ENCODE assay signal across 8 cellular contexts in the genomic region with DNA sequence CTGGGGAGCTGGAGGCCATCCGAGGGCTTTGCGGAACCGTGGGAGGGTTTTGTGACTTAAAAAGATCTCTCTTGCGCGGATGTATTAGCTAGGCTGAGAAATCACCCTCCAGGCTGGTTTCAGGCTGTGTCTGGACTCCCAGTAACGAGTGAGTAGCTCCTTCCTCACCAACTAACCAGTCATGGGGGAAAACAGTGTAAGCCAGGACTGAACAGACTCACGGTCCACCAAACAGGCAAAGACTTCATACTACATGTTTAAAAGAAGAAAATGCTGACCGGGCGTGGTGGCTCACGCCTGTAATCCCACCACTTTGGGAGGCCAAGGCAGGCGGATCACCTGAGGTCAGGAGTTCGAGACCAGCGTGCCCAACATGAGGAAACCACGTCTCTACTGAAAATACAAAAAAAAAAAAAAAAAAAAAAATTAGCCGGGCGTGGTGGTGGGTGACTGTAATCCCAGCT. TPM values are rescaled to one million over a fixed set of nuclear protein-coding genes. Genes with fewer than 3 reads are reported as not detected.
DNase-seq lines count a peak whose midpoint lies in the region; ATAC-seq and TF ChIP-seq lines count a peak whose summit lies in the region.

No MANE protein-coding gene starts in this region.

- ATAC-seq in natural killer cell treated with Interleukin-12 subunit alpha and Interleukin-12 subunit beta and Interleukin-15 and Interleukin-18, amount 100 ng/mL, for 72 hours: no peak
- ATAC-seq in HG03097 (IDR thresholded peaks at IDR 0.05; ENCODE audit: low FRiP score, unreplicated experiment): no peak

- 61 to 64% methylated on average over 16 of the region's 16 CpGs for WGBS in ectodermal cell, 2 experiments

- H3K9me3 ChIP-seq in ectodermal cell (ENCODE audit: control insufficient read depth, low read length): no peaks in the 10 kb centered on the region

- no peaks in the 10 kb centered on the region for H3K27me3 ChIP-seq in ectodermal cell (ENCODE audit: control insufficient read depth, insufficient read depth, low read length, poor library complexity, severe bottlenecking)

- H3K9me3 Mint-ChIP-seq in natural killer cell treated with Interleukin-12 subunit alpha and Interleukin-12 subunit beta and Interleukin-15 and Interleukin-18, amount 100 ng/mL, for 72 hours: no peaks in the 10 kb centered on the region

- DNase-seq in NAMALWA (ENCODE audit: low spot score) (peak; percentile 40), middle frontal gyrus (ENCODE audit: extremely low spot score, low spot score) (no peak), glomerular visceral epithelial cell (ENCODE audit: extremely low spot score) (no peak), pons (ENCODE audit: low spot score) (no peak)
- no peak for DNase-seq in natural killer cell treated with Interleukin-12 subunit alpha and Interleukin-12 subunit beta and Interleukin-15 and Interleukin-18, amount 100 ng/mL, for 72 hours (ENCODE audit: low spot score)

- H3K27me3 Mint-ChIP-seq in natural killer cell treated with Interleukin-12 subunit alpha and Interleukin-12 subunit beta and Interleukin-15 and Interleukin-18, amount 100 ng/mL, for 72 hours: no peaks in the 10 kb centered on the region

- H3K27ac ChIP-seq in C4-2B (peak overlapping the region; percentile 82), ectodermal cell (ENCODE audit: insufficient read depth, low read depth, low read length, poor library complexity, severe bottlenecking) (no peak overlapping the region)

- H3K36me3 Mint-ChIP-seq in natural killer cell treated with Interleukin-12 subunit alpha and Interleukin-12 subunit beta and Interleukin-15 and Interleukin-18, amount 100 ng/mL, for 72 hours: peaks cover 6% of the 10 kb centered on the region

- H3K4me3 ChIP-seq in ectodermal cell (ENCODE audit: insufficient read depth, low read depth, low read length): peak overlapping the region; percentile 98

- peak overlapping the region; percentile 99 for H3K4me3 Mint-ChIP-seq in natural killer cell treated with Interleukin-12 subunit alpha and Interleukin-12 subunit beta and Interleukin-15 and Interleukin-18, amount 100 ng/mL, for 72 hours

- H3K4me1 Mint-ChIP-seq in natural killer cell treated with Interleukin-12 subunit alpha and Interleukin-12 subunit beta and Interleukin-15 and Interleukin-18, amount 100 ng/mL, for 72 hours (ENCODE audit: low read depth in 2 of 2): peaks cover 40 to 43% of the 10 kb centered on the region in 2 donors

- H3K27ac Mint-ChIP-seq in natural killer cell treated with Interleukin-12 subunit alpha and Interleukin-12 subunit beta and Interleukin-15 and Interleukin-18, amount 100 ng/mL, for 72 hours: peak overlapping the region; percentile 98 to 99

- no peak for TF ChIP-seq CTCF in C4-2B (conservative IDR thresholded peaks at IDR 0.05)

- H3K36me3 ChIP-seq in ectodermal cell (ENCODE audit: control insufficient read depth, insufficient read depth, low read length): peaks cover 1% of the 10 kb centered on the region

- H3K4me1 ChIP-seq in ectodermal cell (ENCODE audit: control insufficient read depth, insufficient read depth, low read length): peaks cover 5% of the 10 kb centered on the region

RNA-seq across cellular contexts. Expression of a gene that starts 0.8 kb away (rescaled TPM):
- 19.4 TPM for polyA plus RNA-seq in ectodermal cell (2013, experiment 1 of 4)
- 23.4 TPM for polyA plus RNA-seq in ectodermal cell (2013, experiment 2 of 4)
- 14.8 TPM for polyA plus RNA-seq in ectodermal cell (2013, experiment 3 of 4)
- polyA plus RNA-seq in ectodermal cell (2013, experiment 4 of 4): 16.5 TPM
- 10 to 100 TPM; 87.3 to 99.4 TPM for total RNA-seq in natural killer cell treated with Interleukin-12 subunit alpha and Interleukin-12 subunit beta and Interleukin-15 and Interleukin-18, amount 100 ng/mL, for 72 hours
